ENCODE assay signal across 25 cellular contexts in genomic region chr6:75344455-75344854, GRCh38.
"Had no signal": no experiment of that assay in that cellular context is flagged by ENCODE, and none has a peak within 500 bp of the region (broad histone marks: within the 10 kb centered on the region; RNA-seq: fewer than 3 reads in every experiment).

No MANE protein-coding gene starts in this region.

- H3K4me1 Mint-ChIP-seq: activated CD4-positive, alpha-beta memory T cell treated with anti-CD3 and anti-CD28 coated beads, Interleukin-2, amount 10 ng/mL, durations not matched to agents 7 days and 5 days; activated CD4-positive, alpha-beta T cell treated with anti-CD3 and anti-CD28 coated beads for 36 hours; activated naive CD8-positive, alpha-beta T cell treated with anti-CD3 and anti-CD28 coated beads, Interleukin-2, amount 10 ng/mL, durations not matched to agents 7 days and 5 days had no signal

- DNase-seq: activated CD4-positive, alpha-beta memory T cell treated with anti-CD3 and anti-CD28 coated beads, Interleukin-2, amount 10 ng/mL, durations not matched to agents 7 days and 5 days; activated CD4-positive, alpha-beta T cell treated with anti-CD3 and anti-CD28 coated beads for 36 hours; activated CD4-positive, alpha-beta T cell treated with anti-CD3 and anti-CD28 coated beads, Interleukin-2, amount 50 U/mL, for 1 hour; activated gamma-delta T cell treated with Interleukin-2 at 50 U/mL for 16 hours; activated naive CD4-positive, alpha-beta T cell treated with anti-CD3 and anti-CD28 coated beads, Interleukin-2, amount 50 U/mL, for 16 hours; activated naive CD8-positive, alpha-beta T cell treated with anti-CD3 and anti-CD28 coated beads, Interleukin-2, amount 10 ng/mL, durations not matched to agents 7 days and 5 days; activated T-cell treated with anti-CD3 and anti-CD28 coated beads, Interleukin-2, amount 50 U/mL, for 72 hours; adrenal gland; anterior cingulate cortex; central memory CD4-positive, alpha-beta T cell; Kasumi-1; KBM-7; NCI-H1092; NCI-H1417; NCI-H1930; NCI-H2171 treated with DMSO at 0.1 percent for 48 hours; NCI-H345; NCI-H510A; NCI-H526 treated with DMSO at 0.1 percent for 48 hours; NCI-H82; SIG-M5; T-cell; WERI-Rb-1 had no signal

- H3K9me3 Mint-ChIP-seq: activated CD4-positive, alpha-beta memory T cell treated with anti-CD3 and anti-CD28 coated beads, Interleukin-2, amount 10 ng/mL, durations not matched to agents 7 days and 5 days; activated naive CD8-positive, alpha-beta T cell treated with anti-CD3 and anti-CD28 coated beads, Interleukin-2, amount 10 ng/mL, durations not matched to agents 7 days and 5 days; activated T-cell treated with anti-CD3 and anti-CD28 coated beads, Interleukin-2, amount 50 U/mL, for 72 hours; activated T-helper 2 cell treated with anti-CD3 and anti-CD28 coated beads, Interferon-gamma antibody, Interleukin-2, Interleukin-4, amounts not matched to agents 10 μg/mL and 5 μg/mL and 100 μg/mL, durations not matched to agents 14 hours and 24 hours and 36 hours; T-cell had no signal

- H3K4me3 ChIP-seq: adrenal gland, breast epithelium had no signal

- H3K36me3 Mint-ChIP-seq: activated naive CD8-positive, alpha-beta T cell treated with anti-CD3 and anti-CD28 coated beads, Interleukin-2, amount 10 ng/mL, durations not matched to agents 7 days and 5 days; T-cell had no signal

- H3K27ac ChIP-seq: adrenal gland, breast epithelium, WERI-Rb-1 had no signal

- H3K4me1 ChIP-seq: breast epithelium had no signal

- H3K27me3 ChIP-seq: adrenal gland, breast epithelium had no signal

- H3K27ac Mint-ChIP-seq: activated CD4-positive, alpha-beta memory T cell treated with anti-CD3 and anti-CD28 coated beads, Interleukin-2, amount 10 ng/mL, durations not matched to agents 7 days and 5 days; activated CD4-positive, alpha-beta T cell treated with anti-CD3 and anti-CD28 coated beads for 36 hours; activated naive CD8-positive, alpha-beta T cell treated with anti-CD3 and anti-CD28 coated beads, Interleukin-2, amount 10 ng/mL, durations not matched to agents 7 days and 5 days; activated T-cell treated with anti-CD3 and anti-CD28 coated beads, Interleukin-2, amount 50 U/mL, for 72 hours; activated T-helper 2 cell treated with anti-CD3 and anti-CD28 coated beads, Interferon-gamma antibody, Interleukin-2, Interleukin-4, amounts not matched to agents 10 μg/mL and 5 μg/mL and 100 μg/mL, durations not matched to agents 14 hours and 24 hours and 36 hours; T-cell had no signal

- H3K36me3 ChIP-seq: adrenal gland, breast epithelium, WERI-Rb-1 had no signal

- H3K9me3 ChIP-seq: adrenal gland, breast epithelium had no signal

- ATAC-seq: activated CD4-positive, alpha-beta T cell treated with anti-CD3 and anti-CD28 coated beads for 36 hours; activated T-cell treated with anti-CD3 and anti-CD28 coated beads, Interleukin-2, amount 50 U/mL, for 72 hours; T-cell had no signal

- H3K4me3 Mint-ChIP-seq: activated CD4-positive, alpha-beta memory T cell treated with anti-CD3 and anti-CD28 coated beads, Interleukin-2, amount 10 ng/mL, durations not matched to agents 7 days and 5 days; activated CD4-positive, alpha-beta T cell treated with anti-CD3 and anti-CD28 coated beads for 36 hours; activated naive CD8-positive, alpha-beta T cell treated with anti-CD3 and anti-CD28 coated beads, Interleukin-2, amount 10 ng/mL, durations not matched to agents 7 days and 5 days; activated T-cell treated with anti-CD3 and anti-CD28 coated beads, Interleukin-2, amount 50 U/mL, for 72 hours; T-cell had no signal
